1 cellular context compared by ENCODE assay signal in the genomic region with DNA sequence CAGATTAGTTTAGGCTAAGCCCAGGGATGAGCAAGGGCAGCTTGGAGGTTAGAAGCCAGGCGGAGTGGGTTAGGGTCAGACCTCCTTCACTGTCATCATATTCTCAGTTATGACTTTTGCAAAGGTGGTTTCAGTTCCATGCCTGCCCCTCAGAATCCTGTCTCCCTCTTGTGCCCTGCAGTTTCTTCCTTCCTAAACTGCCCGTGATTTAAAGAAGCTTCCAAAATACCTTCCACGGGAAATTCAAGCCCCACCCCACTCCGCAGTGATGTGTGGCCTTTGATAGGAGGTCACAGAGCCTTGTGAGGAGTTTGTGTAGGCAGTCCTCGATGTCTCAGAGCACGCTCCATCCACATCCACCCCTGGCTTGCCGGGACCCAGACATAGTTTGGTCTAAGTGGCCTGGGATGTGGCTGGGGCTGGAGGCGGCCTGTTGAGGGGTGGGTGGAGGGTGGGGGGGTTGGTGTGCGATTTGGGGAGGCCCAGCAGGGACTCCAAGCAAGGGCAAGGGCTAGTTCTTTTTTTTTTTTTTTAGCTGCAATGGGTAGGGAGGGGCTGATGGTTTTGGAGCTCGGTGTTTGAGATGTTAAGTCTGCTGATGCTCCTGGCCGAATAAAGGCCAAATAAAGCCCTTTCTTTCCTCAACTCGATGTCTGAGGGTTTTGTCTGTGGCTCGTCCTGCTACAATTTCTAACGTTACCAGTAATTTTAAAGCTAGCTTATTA.
TF ChIP-seq lines count a peak whose summit lies in the region.

No MANE protein-coding gene starts in this region.

TF ChIP-seq in K562, 482 proteins besides CTCF, POLR2A, EP300 and RAD21 (continued from another document and continues in another):
- TF ChIP-seq, protein P1, sequence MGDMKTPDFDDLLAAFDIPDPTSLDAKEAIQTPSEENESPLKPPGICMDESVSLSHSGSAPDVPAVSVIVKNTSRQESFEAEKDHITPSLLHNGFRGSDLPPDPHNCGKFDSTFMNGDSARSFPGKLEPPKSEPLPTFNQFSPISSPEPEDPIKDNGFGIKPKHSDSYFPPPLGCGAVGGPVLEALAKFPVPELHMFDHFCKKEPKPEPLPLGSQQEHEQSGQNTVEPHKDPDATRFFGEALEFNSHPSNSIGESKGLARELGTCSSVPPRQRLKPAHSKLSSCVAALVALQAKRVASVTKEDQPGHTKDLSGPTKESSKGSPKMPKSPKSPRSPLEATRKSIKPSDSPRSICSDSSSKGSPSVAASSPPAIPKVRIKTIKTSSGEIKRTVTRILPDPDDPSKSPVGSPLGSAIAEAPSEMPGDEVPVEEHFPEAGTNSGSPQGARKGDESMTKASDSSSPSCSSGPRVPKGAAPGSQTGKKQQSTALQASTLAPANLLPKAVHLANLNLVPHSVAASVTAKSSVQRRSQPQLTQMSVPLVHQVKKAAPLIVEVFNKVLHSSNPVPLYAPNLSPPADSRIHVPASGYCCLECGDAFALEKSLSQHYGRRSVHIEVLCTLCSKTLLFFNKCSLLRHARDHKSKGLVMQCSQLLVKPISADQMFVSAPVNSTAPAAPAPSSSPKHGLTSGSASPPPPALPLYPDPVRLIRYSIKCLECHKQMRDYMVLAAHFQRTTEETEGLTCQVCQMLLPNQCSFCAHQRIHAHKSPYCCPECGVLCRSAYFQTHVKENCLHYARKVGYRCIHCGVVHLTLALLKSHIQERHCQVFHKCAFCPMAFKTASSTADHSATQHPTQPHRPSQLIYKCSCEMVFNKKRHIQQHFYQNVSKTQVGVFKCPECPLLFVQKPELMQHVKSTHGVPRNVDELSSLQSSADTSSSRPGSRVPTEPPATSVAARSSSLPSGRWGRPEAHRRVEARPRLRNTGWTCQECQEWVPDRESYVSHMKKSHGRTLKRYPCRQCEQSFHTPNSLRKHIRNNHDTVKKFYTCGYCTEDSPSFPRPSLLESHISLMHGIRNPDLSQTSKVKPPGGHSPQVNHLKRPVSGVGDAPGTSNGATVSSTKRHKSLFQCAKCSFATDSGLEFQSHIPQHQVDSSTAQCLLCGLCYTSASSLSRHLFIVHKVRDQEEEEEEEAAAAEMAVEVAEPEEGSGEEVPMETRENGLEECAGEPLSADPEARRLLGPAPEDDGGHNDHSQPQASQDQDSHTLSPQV (IDR thresholded peaks at IDR 0.05): peak; percentile 41; the same call in 1 of the 2 replicates
- TF ChIP-seq TCFL5 (CRISPR knock-in tag; conservative IDR thresholded peaks at IDR 0.05) (no peak), MTA3 (IDR thresholded peaks at IDR 0.05; ENCODE audit: borderline replicate concordance) (0 out of 2 replicates have a peak, but pooled peaks have one; percentile 15), NR4A1 (CRISPR knock-in tag; IDR thresholded peaks at IDR 0.05) (no peak), NR4A1 (tag; IDR thresholded peaks at IDR 0.05) (no peak), RBM15 (IDR thresholded peaks at IDR 0.05; ENCODE audit: insufficient read depth, low read length) (no peak), SNIP1 (IDR thresholded peaks at IDR 0.05; ENCODE audit: low read depth) (no peak), RBM34 (IDR thresholded peaks at IDR 0.05; ENCODE audit: borderline replicate concordance, insufficient read depth, low read length) (no peak), POLR2AphosphoS5 (IDR thresholded peaks at IDR 0.05; ENCODE audit: control insufficient read depth, insufficient read depth, low read depth, low read length) (no peak), CBX2 (IDR thresholded peaks at IDR 0.05; ENCODE audit: insufficient read depth, low read length, poor library complexity, severe bottlenecking) (no peak), TEAD1 (CRISPR knock-in tag; IDR thresholded peaks at IDR 0.05) (no peak), ZNF174 (CRISPR knock-in tag; IDR thresholded peaks at IDR 0.05) (no peak), ZNF830 (CRISPR knock-in tag; IDR thresholded peaks at IDR 0.05) (no peak), POU5F1 (IDR thresholded peaks at IDR 0.05; ENCODE audit: borderline replicate concordance, low read depth, low read length, partially characterized antibody) (no peak), HDGF (IDR thresholded peaks at IDR 0.05) (0 out of 2 replicates have a peak, but pooled peaks have one; percentile 32), ZNF384 (IDR thresholded peaks at IDR 0.05; ENCODE audit: low read depth, low read length) (peak; percentile 67), GABPA (tag; conservative IDR thresholded peaks at IDR 0.05; ENCODE audit: low read depth) (no peak), HDAC1 (IDR thresholded peaks at IDR 0.05) (no peak), TBP (optimal IDR thresholded peaks at IDR 0.05; ENCODE audit: low read depth, low read length) (no peak), ZNF408 (CRISPR knock-in tag; IDR thresholded peaks at IDR 0.05; ENCODE audit: low read depth) (no peak), RBM39 (optimal IDR thresholded peaks at IDR 0.05; ENCODE audit: low read depth, low read length) (no peak), ZFPM2 (CRISPR knock-in tag; IDR thresholded peaks at IDR 0.05) (no peak), KLF16 (IDR thresholded peaks at IDR 0.05) (no peak), BRCA1 (IDR thresholded peaks at IDR 0.05) (no peak), BRCA1 (CRISPR knock-in tag; IDR thresholded peaks at IDR 0.05) (no peak), GABPB1 (CRISPR knock-in tag; IDR thresholded peaks at IDR 0.05) (no peak), SRSF9 (IDR thresholded peaks at IDR 0.05; ENCODE audit: borderline replicate concordance, low read depth, low read length) (no peak), ZNF41 (CRISPR knock-in tag; conservative IDR thresholded peaks at IDR 0.05) (no peak), ZNF239 (CRISPR knock-in tag; IDR thresholded peaks at IDR 0.05) (no peak), MCM2 (IDR thresholded peaks at IDR 0.05; ENCODE audit: low read depth) (no peak), ATF1 (CRISPR knock-in tag; IDR thresholded peaks at IDR 0.05) (no peak), ATF1 (tag; IDR thresholded peaks at IDR 0.05) (peak; percentile 28; the same call in 1 of the 2 replicates), CTBP1 (IDR thresholded peaks at IDR 0.05; ENCODE audit: borderline replicate concordance) (peak; percentile 33; the same call in 1 of the 2 replicates), ZSCAN32 (CRISPR knock-in tag; IDR thresholded peaks at IDR 0.05) (no peak), SREBF1 (IDR thresholded peaks at IDR 0.05; ENCODE audit: borderline replicate concordance, low read depth, low read length) (no peak), THRAP3 (IDR thresholded peaks at IDR 0.05; ENCODE audit: borderline replicate concordance) (0 out of 2 replicates have a peak, but pooled peaks have one; percentile 12), HNRNPL (IDR thresholded peaks at IDR 0.05; ENCODE audit: low read depth, low read length) (no peak), SPI1 (IDR thresholded peaks at IDR 0.05; ENCODE audit: borderline replicate concordance, low read depth, low read length) (no peak)
- TF ChIP-seq, protein P2, sequence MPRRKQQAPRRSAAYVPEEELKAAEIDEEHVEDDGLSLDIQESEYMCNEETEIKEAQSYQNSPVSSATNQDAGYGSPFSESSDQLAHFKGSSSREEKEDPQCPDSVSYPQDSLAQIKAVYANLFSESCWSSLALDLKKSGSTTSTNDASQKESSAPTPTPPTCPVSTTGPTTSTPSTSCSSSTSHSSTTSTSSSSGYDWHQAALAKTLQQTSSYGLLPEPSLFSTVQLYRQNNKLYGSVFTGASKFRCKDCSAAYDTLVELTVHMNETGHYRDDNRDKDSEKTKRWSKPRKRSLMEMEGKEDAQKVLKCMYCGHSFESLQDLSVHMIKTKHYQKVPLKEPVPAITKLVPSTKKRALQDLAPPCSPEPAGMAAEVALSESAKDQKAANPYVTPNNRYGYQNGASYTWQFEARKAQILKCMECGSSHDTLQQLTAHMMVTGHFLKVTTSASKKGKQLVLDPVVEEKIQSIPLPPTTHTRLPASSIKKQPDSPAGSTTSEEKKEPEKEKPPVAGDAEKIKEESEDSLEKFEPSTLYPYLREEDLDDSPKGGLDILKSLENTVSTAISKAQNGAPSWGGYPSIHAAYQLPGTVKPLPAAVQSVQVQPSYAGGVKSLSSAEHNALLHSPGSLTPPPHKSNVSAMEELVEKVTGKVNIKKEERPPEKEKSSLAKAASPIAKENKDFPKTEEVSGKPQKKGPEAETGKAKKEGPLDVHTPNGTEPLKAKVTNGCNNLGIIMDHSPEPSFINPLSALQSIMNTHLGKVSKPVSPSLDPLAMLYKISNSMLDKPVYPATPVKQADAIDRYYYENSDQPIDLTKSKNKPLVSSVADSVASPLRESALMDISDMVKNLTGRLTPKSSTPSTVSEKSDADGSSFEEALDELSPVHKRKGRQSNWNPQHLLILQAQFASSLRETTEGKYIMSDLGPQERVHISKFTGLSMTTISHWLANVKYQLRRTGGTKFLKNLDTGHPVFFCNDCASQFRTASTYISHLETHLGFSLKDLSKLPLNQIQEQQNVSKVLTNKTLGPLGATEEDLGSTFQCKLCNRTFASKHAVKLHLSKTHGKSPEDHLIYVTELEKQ (CRISPR knock-in tag; IDR thresholded peaks at IDR 0.05): no peak
- TF ChIP-seq, protein P3, sequence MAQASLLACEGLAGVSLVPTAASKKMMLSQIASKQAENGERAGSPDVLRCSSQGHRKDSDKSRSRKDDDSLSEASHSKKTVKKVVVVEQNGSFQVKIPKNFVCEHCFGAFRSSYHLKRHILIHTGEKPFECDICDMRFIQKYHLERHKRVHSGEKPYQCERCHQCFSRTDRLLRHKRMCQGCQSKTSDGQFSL (CRISPR knock-in tag; IDR thresholded peaks at IDR 0.05): no peak
- TF ChIP-seq, protein P3 (tag; IDR thresholded peaks at IDR 0.05): no peak
- TF ChIP-seq, protein P4, sequence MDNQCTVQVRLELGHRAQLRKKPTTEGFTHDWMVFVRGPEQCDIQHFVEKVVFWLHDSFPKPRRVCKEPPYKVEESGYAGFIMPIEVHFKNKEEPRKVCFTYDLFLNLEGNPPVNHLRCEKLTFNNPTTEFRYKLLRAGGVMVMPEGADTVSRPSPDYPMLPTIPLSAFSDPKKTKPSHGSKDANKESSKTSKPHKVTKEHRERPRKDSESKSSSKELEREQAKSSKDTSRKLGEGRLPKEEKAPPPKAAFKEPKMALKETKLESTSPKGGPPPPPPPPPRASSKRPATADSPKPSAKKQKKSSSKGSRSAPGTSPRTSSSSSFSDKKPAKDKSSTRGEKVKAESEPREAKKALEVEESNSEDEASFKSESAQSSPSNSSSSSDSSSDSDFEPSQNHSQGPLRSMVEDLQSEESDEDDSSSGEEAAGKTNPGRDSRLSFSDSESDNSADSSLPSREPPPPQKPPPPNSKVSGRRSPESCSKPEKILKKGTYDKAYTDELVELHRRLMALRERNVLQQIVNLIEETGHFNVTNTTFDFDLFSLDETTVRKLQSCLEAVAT (IDR thresholded peaks at IDR 0.05): 0 out of 4 replicates have a peak, but pooled peaks of 1 of the 2 experiments have one; percentile 45
- TF ChIP-seq, protein P5, sequence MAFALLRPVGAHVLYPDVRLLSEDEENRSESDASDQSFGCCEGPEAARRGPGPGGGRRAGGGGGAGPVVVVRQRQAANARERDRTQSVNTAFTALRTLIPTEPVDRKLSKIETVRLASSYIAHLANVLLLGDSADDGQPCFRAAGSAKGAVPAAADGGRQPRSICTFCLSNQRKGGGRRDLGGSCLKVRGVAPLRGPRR (CRISPR knock-in tag; IDR thresholded peaks at IDR 0.05): no peak
- TF ChIP-seq, protein P6, sequence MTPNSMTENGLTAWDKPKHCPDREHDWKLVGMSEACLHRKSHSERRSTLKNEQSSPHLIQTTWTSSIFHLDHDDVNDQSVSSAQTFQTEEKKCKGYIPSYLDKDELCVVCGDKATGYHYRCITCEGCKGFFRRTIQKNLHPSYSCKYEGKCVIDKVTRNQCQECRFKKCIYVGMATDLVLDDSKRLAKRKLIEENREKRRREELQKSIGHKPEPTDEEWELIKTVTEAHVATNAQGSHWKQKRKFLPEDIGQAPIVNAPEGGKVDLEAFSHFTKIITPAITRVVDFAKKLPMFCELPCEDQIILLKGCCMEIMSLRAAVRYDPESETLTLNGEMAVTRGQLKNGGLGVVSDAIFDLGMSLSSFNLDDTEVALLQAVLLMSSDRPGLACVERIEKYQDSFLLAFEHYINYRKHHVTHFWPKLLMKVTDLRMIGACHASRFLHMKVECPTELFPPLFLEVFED (CRISPR knock-in tag; conservative IDR thresholded peaks at IDR 0.05): no peak
- TF ChIP-seq, protein P7, sequence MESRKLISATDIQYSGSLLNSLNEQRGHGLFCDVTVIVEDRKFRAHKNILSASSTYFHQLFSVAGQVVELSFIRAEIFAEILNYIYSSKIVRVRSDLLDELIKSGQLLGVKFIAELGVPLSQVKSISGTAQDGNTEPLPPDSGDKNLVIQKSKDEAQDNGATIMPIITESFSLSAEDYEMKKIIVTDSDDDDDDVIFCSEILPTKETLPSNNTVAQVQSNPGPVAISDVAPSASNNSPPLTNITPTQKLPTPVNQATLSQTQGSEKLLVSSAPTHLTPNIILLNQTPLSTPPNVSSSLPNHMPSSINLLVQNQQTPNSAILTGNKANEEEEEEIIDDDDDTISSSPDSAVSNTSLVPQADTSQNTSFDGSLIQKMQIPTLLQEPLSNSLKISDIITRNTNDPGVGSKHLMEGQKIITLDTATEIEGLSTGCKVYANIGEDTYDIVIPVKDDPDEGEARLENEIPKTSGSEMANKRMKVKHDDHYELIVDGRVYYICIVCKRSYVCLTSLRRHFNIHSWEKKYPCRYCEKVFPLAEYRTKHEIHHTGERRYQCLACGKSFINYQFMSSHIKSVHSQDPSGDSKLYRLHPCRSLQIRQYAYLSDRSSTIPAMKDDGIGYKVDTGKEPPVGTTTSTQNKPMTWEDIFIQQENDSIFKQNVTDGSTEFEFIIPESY (CRISPR knock-in tag; IDR thresholded peaks at IDR 0.05): no peak
- TF ChIP-seq, protein P8, sequence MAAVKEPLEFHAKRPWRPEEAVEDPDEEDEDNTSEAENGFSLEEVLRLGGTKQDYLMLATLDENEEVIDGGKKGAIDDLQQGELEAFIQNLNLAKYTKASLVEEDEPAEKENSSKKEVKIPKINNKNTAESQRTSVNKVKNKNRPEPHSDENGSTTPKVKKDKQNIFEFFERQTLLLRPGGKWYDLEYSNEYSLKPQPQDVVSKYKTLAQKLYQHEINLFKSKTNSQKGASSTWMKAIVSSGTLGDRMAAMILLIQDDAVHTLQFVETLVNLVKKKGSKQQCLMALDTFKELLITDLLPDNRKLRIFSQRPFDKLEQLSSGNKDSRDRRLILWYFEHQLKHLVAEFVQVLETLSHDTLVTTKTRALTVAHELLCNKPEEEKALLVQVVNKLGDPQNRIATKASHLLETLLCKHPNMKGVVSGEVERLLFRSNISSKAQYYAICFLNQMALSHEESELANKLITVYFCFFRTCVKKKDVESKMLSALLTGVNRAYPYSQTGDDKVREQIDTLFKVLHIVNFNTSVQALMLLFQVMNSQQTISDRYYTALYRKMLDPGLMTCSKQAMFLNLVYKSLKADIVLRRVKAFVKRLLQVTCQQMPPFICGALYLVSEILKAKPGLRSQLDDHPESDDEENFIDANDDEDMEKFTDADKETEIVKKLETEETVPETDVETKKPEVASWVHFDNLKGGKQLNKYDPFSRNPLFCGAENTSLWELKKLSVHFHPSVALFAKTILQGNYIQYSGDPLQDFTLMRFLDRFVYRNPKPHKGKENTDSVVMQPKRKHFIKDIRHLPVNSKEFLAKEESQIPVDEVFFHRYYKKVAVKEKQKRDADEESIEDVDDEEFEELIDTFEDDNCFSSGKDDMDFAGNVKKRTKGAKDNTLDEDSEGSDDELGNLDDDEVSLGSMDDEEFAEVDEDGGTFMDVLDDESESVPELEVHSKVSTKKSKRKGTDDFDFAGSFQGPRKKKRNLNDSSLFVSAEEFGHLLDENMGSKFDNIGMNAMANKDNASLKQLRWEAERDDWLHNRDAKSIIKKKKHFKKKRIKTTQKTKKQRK (IDR thresholded peaks at IDR 0.05; ENCODE audit: borderline replicate concordance, low read depth, low read length): no peak
